17 cellular contexts compared by ENCODE assay signal in genomic region chr11:2590131-2590950, GRCh38.
DNase-seq lines count a peak whose midpoint lies in the region; TF ChIP-seq lines count a peak whose summit lies in the region.
"Had no signal": no experiment of that assay in that cellular context is flagged by ENCODE, and none has a peak within 500 bp of the region (broad histone marks: within the 10 kb centered on the region; RNA-seq: fewer than 3 reads in every experiment).

No MANE protein-coding gene starts in this region.

- H3K36me3 ChIP-seq in thyroid gland, result peaks cover 9 to 10% of the 10 kb centered on the region in 2 donors

- H3K27me3 ChIP-seq in layer of hippocampus (ENCODE audit: control insufficient read depth, insufficient read depth, low read length) (no peaks in the 10 kb centered on the region), thyroid gland (no peaks in the 10 kb centered on the region)

- H3K4me1 ChIP-seq in thyroid gland, result no peaks in the 10 kb centered on the region

- DNase-seq in activated naive CD4-positive, alpha-beta T cell treated with Interleukin-2 at 50 U/mL for 16 hours, result peak; percentile 0
- DNase-seq in activated naive CD4-positive, alpha-beta T cell (lab: John Stamatoyannopoulos, UW), result no peak
- DNase-seq in GM20000 (ENCODE audit: low spot score) (peak; percentile 18), thyroid gland (peak; percentile 0 to 1), GDM1 (lab: John Stamatoyannopoulos, UW) (no peak), NCI-H2171 (lab: John Stamatoyannopoulos, UW) (no peak)
- DNase-seq in central memory CD4-positive, alpha-beta T cell, result no peak
- DNase-seq: ACHN; activated CD4-positive, alpha-beta T cell treated with anti-CD3 and anti-CD28 coated beads for 48 hours; cortex of kidney; HFFc6; KBM-7; mesenchymal stem cell; NCI-H187 treated with DMSO at 0.1 percent for 48 hours; NK-92 treated with Interleukin-12 subunit alpha and Interleukin-12 subunit beta, amount 100 ng/mL, for 24 hours had no signal

- no peaks in the 10 kb centered on the region for H3K9me3 ChIP-seq in thyroid gland

- peak overlapping the region; percentile 71 for H3K27ac ChIP-seq in layer of hippocampus (ENCODE audit: low read depth, low read length)
- no peak overlapping the region for H3K27ac ChIP-seq in thyroid gland
- H3K27ac ChIP-seq: RWPE1 had no signal

- H3K4me3 ChIP-seq in thyroid gland (replicated peaks in 1 of 3), result no peak overlapping the region

- 95 to 97% methylated on average over 10 to 13 of the region's 13 CpGs for WGBS in thyroid gland, 2 donors

- TF ChIP-seq POLR2A in thyroid gland (IDR thresholded peaks at IDR 0.05), result no peak

- no peak for TF ChIP-seq CTCF in GM20000 (IDR thresholded peaks at IDR 0.05; ENCODE audit: extremely low read depth, missing control alignments)
- TF ChIP-seq CTCF in thyroid gland (IDR thresholded peaks at IDR 0.05), result no peak

- intact Hi-C loops in thyroid gland (cut with DNase I), result no loop called here

Comparison
In these comparisons a context has a peak if more than half of its experiments do, and no peak if none do; other contexts are left out.
1. DNase-seq: peak in activated naive CD4-positive, alpha-beta T cell treated with Interleukin-2 at 50 U/mL for 16 hours (single experiment), GM20000 (single experiment) and thyroid gland (2 of 2); none in activated naive CD4-positive, alpha-beta T cell (0 of 4), GDM1 (single experiment), central memory CD4-positive, alpha-beta T cell (single experiment) and NCI-H2171 (single experiment).